1 cellular context compared by ENCODE assay signal in the genomic region with DNA sequence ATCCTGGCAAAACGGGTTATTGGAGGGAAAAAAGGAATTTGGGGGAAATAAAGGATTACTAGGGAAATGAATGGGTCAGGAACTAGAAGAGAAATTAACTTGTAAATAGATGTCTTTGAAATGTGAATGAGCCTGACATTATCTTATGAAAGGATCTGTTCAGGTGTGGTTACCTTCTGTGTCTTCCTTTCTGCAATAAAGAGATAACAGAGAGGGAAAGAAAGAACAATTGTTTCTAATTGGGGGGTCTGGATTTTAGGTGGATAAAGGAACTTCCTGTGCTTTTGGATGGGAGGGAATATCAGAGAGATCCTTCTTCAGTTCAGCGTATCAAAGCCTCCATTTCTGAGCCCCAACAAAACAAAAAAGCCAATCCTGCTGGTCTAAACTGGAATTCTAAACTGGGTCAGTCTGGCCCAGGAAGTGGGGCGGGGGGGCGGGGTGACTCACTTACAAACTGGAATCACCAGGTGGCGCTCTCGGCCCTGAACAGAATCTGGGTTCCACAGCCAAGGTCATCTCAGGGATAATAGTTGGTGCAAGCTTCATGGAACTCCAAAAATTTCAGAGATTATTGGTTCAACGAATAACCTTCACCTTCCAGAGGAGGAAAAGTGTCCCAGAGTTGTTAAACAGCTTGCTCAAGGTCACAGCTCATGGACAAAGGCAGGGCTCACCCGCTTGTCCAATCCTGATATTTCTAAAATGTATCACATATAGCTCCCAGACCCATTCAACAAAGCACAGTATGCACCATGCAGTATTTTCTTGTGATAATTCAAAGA.
TF ChIP-seq lines count a peak whose summit lies in the region.

No MANE protein-coding gene starts in this region.

TF ChIP-seq in HepG2, 621 proteins besides CTCF, POLR2A, EP300 and RAD21 (continued from another document and continues in another):
- TF ChIP-seq, protein P1, sequence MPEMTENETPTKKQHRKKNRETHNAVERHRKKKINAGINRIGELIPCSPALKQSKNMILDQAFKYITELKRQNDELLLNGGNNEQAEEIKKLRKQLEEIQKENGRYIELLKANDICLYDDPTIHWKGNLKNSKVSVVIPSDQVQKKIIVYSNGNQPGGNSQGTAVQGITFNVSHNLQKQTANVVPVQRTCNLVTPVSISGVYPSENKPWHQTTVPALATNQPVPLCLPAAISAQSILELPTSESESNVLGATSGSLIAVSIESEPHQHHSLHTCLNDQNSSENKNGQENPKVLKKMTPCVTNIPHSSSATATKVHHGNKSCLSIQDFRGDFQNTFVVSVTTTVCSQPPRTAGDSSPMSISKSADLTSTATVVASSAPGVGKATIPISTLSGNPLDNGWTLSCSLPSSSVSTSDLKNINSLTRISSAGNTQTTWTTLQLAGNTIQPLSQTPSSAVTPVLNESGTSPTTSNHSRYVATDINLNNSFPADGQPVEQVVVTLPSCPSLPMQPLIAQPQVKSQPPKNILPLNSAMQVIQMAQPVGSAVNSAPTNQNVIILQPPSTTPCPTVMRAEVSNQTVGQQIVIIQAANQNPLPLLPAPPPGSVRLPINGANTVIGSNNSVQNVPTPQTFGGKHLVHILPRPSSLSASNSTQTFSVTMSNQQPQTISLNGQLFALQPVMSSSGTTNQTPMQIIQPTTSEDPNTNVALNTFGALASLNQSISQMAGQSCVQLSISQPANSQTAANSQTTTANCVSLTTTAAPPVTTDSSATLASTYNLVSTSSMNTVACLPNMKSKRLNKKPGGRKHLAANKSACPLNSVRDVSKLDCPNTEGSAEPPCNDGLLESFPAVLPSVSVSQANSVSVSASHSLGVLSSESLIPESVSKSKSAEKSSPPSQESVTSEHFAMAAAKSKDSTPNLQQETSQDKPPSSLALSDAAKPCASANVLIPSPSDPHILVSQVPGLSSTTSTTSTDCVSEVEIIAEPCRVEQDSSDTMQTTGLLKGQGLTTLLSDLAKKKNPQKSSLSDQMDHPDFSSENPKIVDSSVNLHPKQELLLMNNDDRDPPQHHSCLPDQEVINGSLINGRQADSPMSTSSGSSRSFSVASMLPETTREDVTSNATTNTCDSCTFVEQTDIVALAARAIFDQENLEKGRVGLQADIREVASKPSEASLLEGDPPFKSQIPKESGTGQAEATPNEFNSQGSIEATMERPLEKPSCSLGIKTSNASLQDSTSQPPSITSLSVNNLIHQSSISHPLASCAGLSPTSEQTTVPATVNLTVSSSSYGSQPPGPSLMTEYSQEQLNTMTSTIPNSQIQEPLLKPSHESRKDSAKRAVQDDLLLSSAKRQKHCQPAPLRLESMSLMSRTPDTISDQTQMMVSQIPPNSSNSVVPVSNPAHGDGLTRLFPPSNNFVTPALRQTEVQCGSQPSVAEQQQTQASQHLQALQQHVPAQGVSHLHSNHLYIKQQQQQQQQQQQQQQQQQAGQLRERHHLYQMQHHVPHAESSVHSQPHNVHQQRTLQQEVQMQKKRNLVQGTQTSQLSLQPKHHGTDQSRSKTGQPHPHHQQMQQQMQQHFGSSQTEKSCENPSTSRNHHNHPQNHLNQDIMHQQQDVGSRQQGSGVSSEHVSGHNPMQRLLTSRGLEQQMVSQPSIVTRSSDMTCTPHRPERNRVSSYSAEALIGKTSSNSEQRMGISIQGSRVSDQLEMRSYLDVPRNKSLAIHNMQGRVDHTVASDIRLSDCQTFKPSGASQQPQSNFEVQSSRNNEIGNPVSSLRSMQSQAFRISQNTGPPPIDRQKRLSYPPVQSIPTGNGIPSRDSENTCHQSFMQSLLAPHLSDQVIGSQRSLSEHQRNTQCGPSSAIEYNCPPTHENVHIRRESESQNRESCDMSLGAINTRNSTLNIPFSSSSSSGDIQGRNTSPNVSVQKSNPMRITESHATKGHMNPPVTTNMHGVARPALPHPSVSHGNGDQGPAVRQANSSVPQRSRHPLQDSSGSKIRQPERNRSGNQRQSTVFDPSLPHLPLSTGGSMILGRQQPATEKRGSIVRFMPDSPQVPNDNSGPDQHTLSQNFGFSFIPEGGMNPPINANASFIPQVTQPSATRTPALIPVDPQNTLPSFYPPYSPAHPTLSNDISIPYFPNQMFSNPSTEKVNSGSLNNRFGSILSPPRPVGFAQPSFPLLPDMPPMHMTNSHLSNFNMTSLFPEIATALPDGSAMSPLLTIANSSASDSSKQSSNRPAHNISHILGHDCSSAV (CRISPR knock-in tag; IDR thresholded peaks at IDR 0.05; ENCODE audit: borderline replicate concordance), result no peak
- TF ChIP-seq HMG20A (CRISPR knock-in tag; IDR thresholded peaks at IDR 0.05; ENCODE audit: borderline replicate concordance), result peak; percentile 29; the same call in 1 of the 2 replicates
- no peak for TF ChIP-seq ZSCAN30 (CRISPR knock-in tag; IDR thresholded peaks at IDR 0.05)
- TF ChIP-seq, protein P2, sequence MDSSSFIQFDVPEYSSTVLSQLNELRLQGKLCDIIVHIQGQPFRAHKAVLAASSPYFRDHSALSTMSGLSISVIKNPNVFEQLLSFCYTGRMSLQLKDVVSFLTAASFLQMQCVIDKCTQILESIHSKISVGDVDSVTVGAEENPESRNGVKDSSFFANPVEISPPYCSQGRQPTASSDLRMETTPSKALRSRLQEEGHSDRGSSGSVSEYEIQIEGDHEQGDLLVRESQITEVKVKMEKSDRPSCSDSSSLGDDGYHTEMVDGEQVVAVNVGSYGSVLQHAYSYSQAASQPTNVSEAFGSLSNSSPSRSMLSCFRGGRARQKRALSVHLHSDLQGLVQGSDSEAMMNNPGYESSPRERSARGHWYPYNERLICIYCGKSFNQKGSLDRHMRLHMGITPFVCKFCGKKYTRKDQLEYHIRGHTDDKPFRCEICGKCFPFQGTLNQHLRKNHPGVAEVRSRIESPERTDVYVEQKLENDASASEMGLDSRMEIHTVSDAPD (CRISPR knock-in tag; IDR thresholded peaks at IDR 0.05), result no peak
- TF ChIP-seq ZNF879 (CRISPR knock-in tag; IDR thresholded peaks at IDR 0.05), result no peak
- TF ChIP-seq HCFC1 (IDR thresholded peaks at IDR 0.05; ENCODE audit: low read depth, low read length), result no peak
- TF ChIP-seq MAF1 (CRISPR knock-in tag; IDR thresholded peaks at IDR 0.05; ENCODE audit: borderline replicate concordance), result no peak
- TF ChIP-seq ELF4 (CRISPR knock-in tag; IDR thresholded peaks at IDR 0.05; ENCODE audit: borderline replicate concordance), result no peak
- no peak for TF ChIP-seq ZNF30 (CRISPR knock-in tag; IDR thresholded peaks at IDR 0.05)
- no peak for TF ChIP-seq ZNF17 (CRISPR knock-in tag; IDR thresholded peaks at IDR 0.05)
- no peak for TF ChIP-seq SIX4 (CRISPR knock-in tag; IDR thresholded peaks at IDR 0.05)
- TF ChIP-seq, protein P3, sequence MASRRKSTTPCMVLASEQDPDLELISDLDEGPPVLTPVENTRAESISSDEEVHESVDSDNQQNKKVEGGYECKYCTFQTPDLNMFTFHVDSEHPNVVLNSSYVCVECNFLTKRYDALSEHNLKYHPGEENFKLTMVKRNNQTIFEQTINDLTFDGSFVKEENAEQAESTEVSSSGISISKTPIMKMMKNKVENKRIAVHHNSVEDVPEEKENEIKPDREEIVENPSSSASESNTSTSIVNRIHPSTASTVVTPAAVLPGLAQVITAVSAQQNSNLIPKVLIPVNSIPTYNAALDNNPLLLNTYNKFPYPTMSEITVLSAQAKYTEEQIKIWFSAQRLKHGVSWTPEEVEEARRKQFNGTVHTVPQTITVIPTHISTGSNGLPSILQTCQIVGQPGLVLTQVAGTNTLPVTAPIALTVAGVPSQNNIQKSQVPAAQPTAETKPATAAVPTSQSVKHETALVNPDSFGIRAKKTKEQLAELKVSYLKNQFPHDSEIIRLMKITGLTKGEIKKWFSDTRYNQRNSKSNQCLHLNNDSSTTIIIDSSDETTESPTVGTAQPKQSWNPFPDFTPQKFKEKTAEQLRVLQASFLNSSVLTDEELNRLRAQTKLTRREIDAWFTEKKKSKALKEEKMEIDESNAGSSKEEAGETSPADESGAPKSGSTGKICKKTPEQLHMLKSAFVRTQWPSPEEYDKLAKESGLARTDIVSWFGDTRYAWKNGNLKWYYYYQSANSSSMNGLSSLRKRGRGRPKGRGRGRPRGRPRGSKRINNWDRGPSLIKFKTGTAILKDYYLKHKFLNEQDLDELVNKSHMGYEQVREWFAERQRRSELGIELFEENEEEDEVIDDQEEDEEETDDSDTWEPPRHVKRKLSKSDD (CRISPR knock-in tag; IDR thresholded peaks at IDR 0.05; ENCODE audit: low read depth), result no peak
- TF ChIP-seq MTF2 (CRISPR knock-in tag; IDR thresholded peaks at IDR 0.05; ENCODE audit: borderline replicate concordance), result no peak
- peak; percentile 60; the same call in 1 of the 2 replicates for TF ChIP-seq HDAC2 (CRISPR knock-in tag; IDR thresholded peaks at IDR 0.05)
- no peak for TF ChIP-seq ZFAT (CRISPR knock-in tag; conservative IDR thresholded peaks at IDR 0.05)
- TF ChIP-seq GATA4 (IDR thresholded peaks at IDR 0.05; ENCODE audit: borderline replicate concordance, low read depth), result no peak
- TF ChIP-seq ZNF263 (CRISPR knock-in tag; IDR thresholded peaks at IDR 0.05), result no peak
- TF ChIP-seq, protein P4, sequence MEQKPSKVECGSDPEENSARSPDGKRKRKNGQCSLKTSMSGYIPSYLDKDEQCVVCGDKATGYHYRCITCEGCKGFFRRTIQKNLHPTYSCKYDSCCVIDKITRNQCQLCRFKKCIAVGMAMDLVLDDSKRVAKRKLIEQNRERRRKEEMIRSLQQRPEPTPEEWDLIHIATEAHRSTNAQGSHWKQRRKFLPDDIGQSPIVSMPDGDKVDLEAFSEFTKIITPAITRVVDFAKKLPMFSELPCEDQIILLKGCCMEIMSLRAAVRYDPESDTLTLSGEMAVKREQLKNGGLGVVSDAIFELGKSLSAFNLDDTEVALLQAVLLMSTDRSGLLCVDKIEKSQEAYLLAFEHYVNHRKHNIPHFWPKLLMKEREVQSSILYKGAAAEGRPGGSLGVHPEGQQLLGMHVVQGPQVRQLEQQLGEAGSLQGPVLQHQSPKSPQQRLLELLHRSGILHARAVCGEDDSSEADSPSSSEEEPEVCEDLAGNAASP (CRISPR knock-in tag; IDR thresholded peaks at IDR 0.05; ENCODE audit: borderline replicate concordance), result peak; percentile 80; the same call in 1 of the 2 replicates
- TF ChIP-seq, protein P5, sequence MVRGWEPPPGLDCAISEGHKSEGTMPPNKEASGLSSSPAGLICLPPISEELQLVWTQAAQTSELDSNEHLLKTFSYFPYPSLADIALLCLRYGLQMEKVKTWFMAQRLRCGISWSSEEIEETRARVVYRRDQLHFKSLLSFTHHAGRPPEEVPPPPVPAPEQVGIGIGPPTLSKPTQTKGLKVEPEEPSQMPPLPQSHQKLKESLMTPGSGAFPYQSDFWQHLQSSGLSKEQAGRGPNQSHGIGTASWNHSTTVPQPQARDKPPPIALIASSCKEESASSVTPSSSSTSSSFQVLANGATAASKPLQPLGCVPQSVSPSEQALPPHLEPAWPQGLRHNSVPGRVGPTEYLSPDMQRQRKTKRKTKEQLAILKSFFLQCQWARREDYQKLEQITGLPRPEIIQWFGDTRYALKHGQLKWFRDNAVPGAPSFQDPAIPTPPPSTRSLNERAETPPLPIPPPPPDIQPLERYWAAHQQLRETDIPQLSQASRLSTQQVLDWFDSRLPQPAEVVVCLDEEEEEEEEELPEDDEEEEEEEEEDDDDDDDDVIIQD (CRISPR knock-in tag; IDR thresholded peaks at IDR 0.05; ENCODE audit: low read depth), result peak; percentile 54; the same call in 1 of the 2 replicates
- peak; percentile 81 for TF ChIP-seq MED1 (CRISPR knock-in tag; IDR thresholded peaks at IDR 0.05)
- TF ChIP-seq ZNF264 (CRISPR knock-in tag; IDR thresholded peaks at IDR 0.05), result no peak
- TF ChIP-seq NR2C2 (CRISPR knock-in tag; IDR thresholded peaks at IDR 0.05; ENCODE audit: borderline replicate concordance), result peak; percentile 68; the same call in 1 of the 2 replicates
- TF ChIP-seq, protein P6, sequence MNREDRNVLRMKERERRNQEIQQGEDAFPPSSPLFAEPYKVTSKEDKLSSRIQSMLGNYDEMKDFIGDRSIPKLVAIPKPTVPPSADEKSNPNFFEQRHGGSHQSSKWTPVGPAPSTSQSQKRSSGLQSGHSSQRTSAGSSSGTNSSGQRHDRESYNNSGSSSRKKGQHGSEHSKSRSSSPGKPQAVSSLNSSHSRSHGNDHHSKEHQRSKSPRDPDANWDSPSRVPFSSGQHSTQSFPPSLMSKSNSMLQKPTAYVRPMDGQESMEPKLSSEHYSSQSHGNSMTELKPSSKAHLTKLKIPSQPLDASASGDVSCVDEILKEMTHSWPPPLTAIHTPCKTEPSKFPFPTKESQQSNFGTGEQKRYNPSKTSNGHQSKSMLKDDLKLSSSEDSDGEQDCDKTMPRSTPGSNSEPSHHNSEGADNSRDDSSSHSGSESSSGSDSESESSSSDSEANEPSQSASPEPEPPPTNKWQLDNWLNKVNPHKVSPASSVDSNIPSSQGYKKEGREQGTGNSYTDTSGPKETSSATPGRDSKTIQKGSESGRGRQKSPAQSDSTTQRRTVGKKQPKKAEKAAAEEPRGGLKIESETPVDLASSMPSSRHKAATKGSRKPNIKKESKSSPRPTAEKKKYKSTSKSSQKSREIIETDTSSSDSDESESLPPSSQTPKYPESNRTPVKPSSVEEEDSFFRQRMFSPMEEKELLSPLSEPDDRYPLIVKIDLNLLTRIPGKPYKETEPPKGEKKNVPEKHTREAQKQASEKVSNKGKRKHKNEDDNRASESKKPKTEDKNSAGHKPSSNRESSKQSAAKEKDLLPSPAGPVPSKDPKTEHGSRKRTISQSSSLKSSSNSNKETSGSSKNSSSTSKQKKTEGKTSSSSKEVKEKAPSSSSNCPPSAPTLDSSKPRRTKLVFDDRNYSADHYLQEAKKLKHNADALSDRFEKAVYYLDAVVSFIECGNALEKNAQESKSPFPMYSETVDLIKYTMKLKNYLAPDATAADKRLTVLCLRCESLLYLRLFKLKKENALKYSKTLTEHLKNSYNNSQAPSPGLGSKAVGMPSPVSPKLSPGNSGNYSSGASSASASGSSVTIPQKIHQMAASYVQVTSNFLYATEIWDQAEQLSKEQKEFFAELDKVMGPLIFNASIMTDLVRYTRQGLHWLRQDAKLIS (CRISPR knock-in tag; IDR thresholded peaks at IDR 0.05), result no peak
- no peak for TF ChIP-seq KMT2A (CRISPR knock-in tag; IDR thresholded peaks at IDR 0.05)
- no peak for TF ChIP-seq MYC (CRISPR knock-in tag; IDR thresholded peaks at IDR 0.05; ENCODE audit: borderline replicate concordance)
- no peak for TF ChIP-seq ZNF121 (CRISPR knock-in tag; IDR thresholded peaks at IDR 0.05)
- no peak for TF ChIP-seq SNAPC2 (CRISPR knock-in tag; IDR thresholded peaks at IDR 0.05)
- TF ChIP-seq, protein P7, sequence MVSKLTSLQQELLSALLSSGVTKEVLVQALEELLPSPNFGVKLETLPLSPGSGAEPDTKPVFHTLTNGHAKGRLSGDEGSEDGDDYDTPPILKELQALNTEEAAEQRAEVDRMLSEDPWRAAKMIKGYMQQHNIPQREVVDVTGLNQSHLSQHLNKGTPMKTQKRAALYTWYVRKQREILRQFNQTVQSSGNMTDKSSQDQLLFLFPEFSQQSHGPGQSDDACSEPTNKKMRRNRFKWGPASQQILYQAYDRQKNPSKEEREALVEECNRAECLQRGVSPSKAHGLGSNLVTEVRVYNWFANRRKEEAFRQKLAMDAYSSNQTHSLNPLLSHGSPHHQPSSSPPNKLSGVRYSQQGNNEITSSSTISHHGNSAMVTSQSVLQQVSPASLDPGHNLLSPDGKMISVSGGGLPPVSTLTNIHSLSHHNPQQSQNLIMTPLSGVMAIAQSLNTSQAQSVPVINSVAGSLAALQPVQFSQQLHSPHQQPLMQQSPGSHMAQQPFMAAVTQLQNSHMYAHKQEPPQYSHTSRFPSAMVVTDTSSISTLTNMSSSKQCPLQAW (CRISPR knock-in tag; IDR thresholded peaks at IDR 0.05), result peak; percentile 72; the same call in 1 of the 2 replicates
- TF ChIP-seq, protein P8, sequence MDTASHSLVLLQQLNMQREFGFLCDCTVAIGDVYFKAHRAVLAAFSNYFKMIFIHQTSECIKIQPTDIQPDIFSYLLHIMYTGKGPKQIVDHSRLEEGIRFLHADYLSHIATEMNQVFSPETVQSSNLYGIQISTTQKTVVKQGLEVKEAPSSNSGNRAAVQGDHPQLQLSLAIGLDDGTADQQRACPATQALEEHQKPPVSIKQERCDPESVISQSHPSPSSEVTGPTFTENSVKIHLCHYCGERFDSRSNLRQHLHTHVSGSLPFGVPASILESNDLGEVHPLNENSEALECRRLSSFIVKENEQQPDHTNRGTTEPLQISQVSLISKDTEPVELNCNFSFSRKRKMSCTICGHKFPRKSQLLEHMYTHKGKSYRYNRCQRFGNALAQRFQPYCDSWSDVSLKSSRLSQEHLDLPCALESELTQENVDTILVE (CRISPR knock-in tag; IDR thresholded peaks at IDR 0.05), result no peak
